ENCODE assay signal across 21 cellular contexts in the genomic region with DNA sequence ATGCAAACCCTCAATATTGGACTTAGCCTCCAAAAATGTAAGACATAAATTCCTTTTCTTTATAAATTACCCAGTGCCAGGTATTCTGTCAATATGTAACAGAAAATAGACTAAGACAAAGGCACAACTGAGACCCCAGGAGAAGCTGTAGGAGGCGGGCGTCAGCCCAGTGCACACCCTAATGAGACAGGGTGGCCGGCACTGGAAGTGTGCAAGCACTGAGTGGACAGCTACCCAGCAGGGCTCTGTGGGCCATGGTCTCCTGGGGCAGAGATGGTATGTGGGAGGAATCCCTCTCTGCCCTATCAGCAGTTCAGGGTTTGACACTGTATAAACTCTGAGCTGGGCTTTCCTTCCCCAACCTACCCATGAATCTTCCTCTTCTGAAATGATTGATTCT.
"Had no signal": no experiment of that assay in that cellular context is flagged by ENCODE, and none has a peak within 500 bp of the region (broad histone marks: within the 10 kb centered on the region; RNA-seq: fewer than 3 reads in every experiment).

No MANE protein-coding gene starts in this region.

- H3K4me1 Mint-ChIP-seq: T-helper 17 cell, WTC11 had no signal

- H3K27me3 Mint-ChIP-seq: activated CD4-positive, alpha-beta T cell treated with anti-CD3 and anti-CD28 coated beads, Interleukin-2, amount 10 ng/mL, durations not matched to agents 24 days and 14 days; activated naive CD8-positive, alpha-beta T cell treated with anti-CD3 and anti-CD28 coated beads for 36 hours; T-helper 17 cell had no signal

- H3K36me3 Mint-ChIP-seq: activated naive CD4-positive, alpha-beta T cell treated with anti-CD3 and anti-CD28 coated beads, Interleukin-2, amount 10 ng/mL, durations not matched to agents 7 days and 5 days; activated naive CD8-positive, alpha-beta T cell treated with anti-CD3 and anti-CD28 coated beads for 36 hours; WTC11 had no signal

- H3K27ac Mint-ChIP-seq: activated CD4-positive, alpha-beta T cell treated with anti-CD3 and anti-CD28 coated beads, Interleukin-2, amount 10 ng/mL, durations not matched to agents 24 days and 14 days; activated naive CD8-positive, alpha-beta T cell treated with anti-CD3 and anti-CD28 coated beads for 36 hours; T-helper 17 cell; WTC11 had no signal

- H3K9me3 Mint-ChIP-seq: activated CD4-positive, alpha-beta T cell treated with anti-CD3 and anti-CD28 coated beads, Interleukin-2, amount 10 ng/mL, durations not matched to agents 24 days and 14 days; activated naive CD4-positive, alpha-beta T cell treated with anti-CD3 and anti-CD28 coated beads, Interleukin-2, amount 10 ng/mL, durations not matched to agents 7 days and 5 days; activated naive CD8-positive, alpha-beta T cell treated with anti-CD3 and anti-CD28 coated beads for 36 hours; WTC11 had no signal

- DNase-seq: activated CD4-positive, alpha-beta T cell treated with anti-CD3 and anti-CD28 coated beads for 1 hour; activated CD4-positive, alpha-beta T cell treated with anti-CD3 and anti-CD28 coated beads, Interleukin-2, amount 10 ng/mL, durations not matched to agents 24 days and 14 days; activated CD4-positive, alpha-beta T cell treated with anti-CD3 and anti-CD28 coated beads, Interleukin-2, amount 50 U/mL, for 48 hours; activated naive CD4-positive, alpha-beta T cell treated with anti-CD3 and anti-CD28 coated beads, Interleukin-2, amount 10 ng/mL, durations not matched to agents 7 days and 5 days; activated naive CD8-positive, alpha-beta T cell treated with anti-CD3 and anti-CD28 coated beads for 36 hours; activated T-cell treated with anti-CD3 and anti-CD28 coated beads for 4 hours; anterior cingulate cortex; caudate nucleus; Karpas-422; MM.1S; NCI-H1105; NCI-H1436; NCI-H1694 treated with DMSO at 0.1 percent for 48 hours; NCI-H2081; NCI-H510A treated with DMSO at 0.1 percent for 48 hours; NCI-H69; PC-3; SIG-M5; T-helper 17 cell; T-helper 9 cell had no signal

- ATAC-seq: PC-3, T-helper 17 cell, WTC11 had no signal

- H3K4me3 Mint-ChIP-seq: activated CD4-positive, alpha-beta T cell treated with anti-CD3 and anti-CD28 coated beads, Interleukin-2, amount 10 ng/mL, durations not matched to agents 24 days and 14 days; activated naive CD4-positive, alpha-beta T cell treated with anti-CD3 and anti-CD28 coated beads, Interleukin-2, amount 10 ng/mL, durations not matched to agents 7 days and 5 days; activated naive CD8-positive, alpha-beta T cell treated with anti-CD3 and anti-CD28 coated beads for 36 hours; T-helper 17 cell; WTC11 had no signal
